Comparison of ENCODE assay signal across 10 cellular contexts in the genomic region with DNA sequence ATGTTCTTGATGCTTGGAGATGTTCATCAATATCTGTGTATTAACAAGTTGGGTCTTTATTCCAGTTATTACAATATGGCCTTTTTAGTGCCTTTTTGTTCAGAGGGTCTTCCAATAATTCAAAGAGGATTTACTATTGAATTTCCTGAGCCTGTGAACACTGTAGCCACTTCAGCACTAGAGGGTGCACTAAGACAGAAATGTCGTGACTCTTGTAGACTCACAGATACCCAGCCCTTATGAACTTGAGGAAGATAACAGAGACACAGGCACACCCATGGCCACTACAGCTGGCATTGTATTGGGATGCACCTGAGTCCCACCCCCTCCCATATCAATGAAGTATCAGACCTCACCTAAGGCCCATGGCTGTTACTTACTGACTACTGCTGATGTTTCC. TPM values are rescaled to one million over a fixed set of nuclear protein-coding genes. Genes with fewer than 3 reads are reported as not detected.
DNase-seq lines count a peak whose midpoint lies in the region; ATAC-seq, FAIRE-seq and TF ChIP-seq lines count a peak whose summit lies in the region.
"Had no signal": no experiment of that assay in that cellular context is flagged by ENCODE, and none has a peak within 500 bp of the region (broad histone marks: within the 10 kb centered on the region; RNA-seq: fewer than 3 reads in every experiment).

No MANE protein-coding gene starts in this region.

- H3K36me3 ChIP-seq in bronchial epithelial cell (ENCODE audit: control insufficient read depth, insufficient read depth, low read length), result no peaks in the 10 kb centered on the region

- intact Hi-C loops in left ventricle myocardium superior (cut with micrococcal nuclease), result no loop called here

- no peak for ATAC-seq in left ventricle myocardium superior
- ATAC-seq in GM19455 (IDR thresholded peaks at IDR 0.05; ENCODE audit: unreplicated experiment), result no peak

- H3K27me3 ChIP-seq in bronchial epithelial cell (ENCODE audit: control insufficient read depth, insufficient read depth, low read length), result no peaks in the 10 kb centered on the region

- peak; percentile 53 for DNase-seq in DMS 273 (lab: John Stamatoyannopoulos, UW; ENCODE audit: unreplicated experiment)
- no peak for DNase-seq in DMS 273 treated with DMSO at 0.1 percent for 48 hours (lab: John Stamatoyannopoulos, UW)
- peak; percentile 3 to 44 for DNase-seq in NCI-H2081 (lab: John Stamatoyannopoulos, UW)
- DNase-seq in bronchial epithelial cell (ENCODE audit: low read depth), result peak; percentile 31
- peak; percentile 1 for DNase-seq in pons (ENCODE audit: low spot score)
- no peak for DNase-seq in left ventricle myocardium superior
- no peak for DNase-seq in amniotic stem cell (lab: John Stamatoyannopoulos, UW)

- peak; percentile 34 for TF ChIP-seq CTCF in bronchial epithelial cell (IDR thresholded peaks at IDR 0.05; ENCODE audit: insufficient read depth, low read length, severe bottlenecking)

- no peak overlapping the region for H3K4me3 ChIP-seq in bronchial epithelial cell (ENCODE audit: low read depth, low read length)

- no peak for FAIRE-seq in bronchial epithelial cell (lab: Jason Lieb, UNC)

RNA-seq across cellular contexts. Expression of gene ACTRT1, which starts 54.4 kb away (rescaled TPM):
- total RNA-seq in bronchial epithelial cell, result not detected in 2 replicates
- not detected for total RNA-seq in left ventricle myocardium superior
- total RNA-seq: A172, temporal lobe had no signal

Comparison
In these comparisons a context has a peak if more than half of its experiments do, and no peak if none do; other contexts are left out.
1. DNase-seq: peak in DMS 273 (single experiment), NCI-H2081 (2 of 2), bronchial epithelial cell (single experiment) and pons (single experiment); none in DMS 273 treated with DMSO at 0.1 percent for 48 hours (single experiment), left ventricle myocardium superior (single experiment) and amniotic stem cell (single experiment).